8 cellular contexts compared by ENCODE assay signal in genomic region chr5:138035605-138036537, GRCh38. TPM values are rescaled to one million over a fixed set of nuclear protein-coding genes. Genes with fewer than 3 reads are reported as not detected.
DNase-seq lines count a peak whose midpoint lies in the region; ATAC-seq, FAIRE-seq and TF ChIP-seq lines count a peak whose summit lies in the region.

No MANE protein-coding gene starts in this region.

- TF ChIP-seq POLR2A in uterus (IDR thresholded peaks at IDR 0.05), result no peak

- H3K27ac ChIP-seq in pancreas (no peak overlapping the region), uterus (peak overlapping the region; percentile 70 to 71)

- H3K4me3 ChIP-seq in pancreas, result no peak overlapping the region
- H3K4me3 ChIP-seq in uterus, result no peak overlapping the region

- H3K4me1 ChIP-seq in pancreas (peaks cover 8 to 9% (median 9%) of the 10 kb centered on the region in 3 donors), uterus (peaks cover 4 to 5% of the 10 kb centered on the region in 2 donors)

- no peaks in the 10 kb centered on the region for H3K9me3 Mint-ChIP-seq in activated naive CD4-positive, alpha-beta T cell treated with anti-CD3 and anti-CD28 coated beads, Interleukin-2, amount 10 ng/mL, durations not matched to agents 7 days and 5 days

- H3K27me3 ChIP-seq in pancreas (no peaks in the 10 kb centered on the region), uterus (no peaks in the 10 kb centered on the region)

- in situ Hi-C loops in SK-MEL-5 (cut with HindIII; ENCODE audit: low pct_unique_long_range_greater_than_20kb, low sequenced_read_pairs), result no loop called here

- WGBS in pancreas, 2 donors, result 31 to 35% methylated on average over 11 of the region's 11 CpGs

- ATAC-seq in pancreas, result peak; percentile 42 to 67 (median 62)

- CTCF ChIA-PET in activated naive CD4-positive, alpha-beta T cell treated with anti-CD3 and anti-CD28 coated beads, Interleukin-2, amount 10 ng/mL, durations not matched to agents 7 days and 5 days (lab: Charles Lee), result interaction anchor here (0.5 to 7.2 kb wide), 31 partner anchors 9 to 1985 kb away, joined by 3 to 193 read pairs (median 4); partner anchors contain the start of genes BRD8 and KIF20A

- H3K27me3 Mint-ChIP-seq in activated naive CD4-positive, alpha-beta T cell treated with anti-CD3 and anti-CD28 coated beads, Interleukin-2, amount 10 ng/mL, durations not matched to agents 7 days and 5 days, result peaks cover 5% of the 10 kb centered on the region

- peaks cover 9% of the 10 kb centered on the region for H3K36me3 Mint-ChIP-seq in activated naive CD4-positive, alpha-beta T cell treated with anti-CD3 and anti-CD28 coated beads, Interleukin-2, amount 10 ng/mL, durations not matched to agents 7 days and 5 days

- FAIRE-seq in pancreas (lab: Jason Lieb, UNC), result peak; percentile 64

- no peak overlapping the region for H3K27ac Mint-ChIP-seq in activated naive CD4-positive, alpha-beta T cell treated with anti-CD3 and anti-CD28 coated beads, Interleukin-2, amount 10 ng/mL, durations not matched to agents 7 days and 5 days

- H3K9me3 ChIP-seq in pancreas (no peaks in the 10 kb centered on the region), uterus (no peaks in the 10 kb centered on the region)

- TF ChIP-seq CTCF in pancreas (IDR thresholded peaks at IDR 0.05), result peak; percentile 35 to 68 (median 62)
- peak; percentile 78 to 91 (median 86) for TF ChIP-seq CTCF in uterus (IDR thresholded peaks at IDR 0.05)

- H3K36me3 ChIP-seq in pancreas (no peaks in the 10 kb centered on the region), uterus (no peaks in the 10 kb centered on the region)

- intact Hi-C loops in pancreas (cut with DNase I), result no loop called here
- intact Hi-C loops in uterus (cut with DNase I; ENCODE audit: low total_unique reads), result no loop called here

- peak; percentile 45 for DNase-seq in DMS153 treated with DMSO at 0.1 percent for 48 hours (lab: John Stamatoyannopoulos, UW; ENCODE audit: unreplicated experiment)
- DNase-seq in H4 (ENCODE audit: low spot score), result peak; percentile 95
- DNase-seq in MV-4-11 (lab: John Stamatoyannopoulos, UW), result peak; percentile 92
- DNase-seq in SK-MEL-5 (ENCODE audit: low read depth, low spot score), result peak; percentile 94
- peak; percentile 76 for DNase-seq in activated naive CD4-positive, alpha-beta T cell treated with anti-CD3 and anti-CD28 coated beads, Interleukin-2, amount 10 ng/mL, durations not matched to agents 7 days and 5 days
- DNase-seq in germinal center (ENCODE audit: low spot score), result peak; percentile 51
- peak in 4 of 6 donors; percentile 42 to 71 (median 62) for DNase-seq in pancreas
- peak; percentile 38 to 60 for DNase-seq in uterus

- H3K4me3 Mint-ChIP-seq in activated naive CD4-positive, alpha-beta T cell treated with anti-CD3 and anti-CD28 coated beads, Interleukin-2, amount 10 ng/mL, durations not matched to agents 7 days and 5 days, result no peak overlapping the region

- H3K4me1 Mint-ChIP-seq in activated naive CD4-positive, alpha-beta T cell treated with anti-CD3 and anti-CD28 coated beads, Interleukin-2, amount 10 ng/mL, durations not matched to agents 7 days and 5 days, result peaks cover 27% of the 10 kb centered on the region

RNA-seq across cellular contexts. Expression of gene FAM13B, which starts 3.0 kb away (rescaled TPM):
- 7.7 and 11.3 TPM in 2 replicates for total RNA-seq in H4 (2014; rRNA removed; shearing (Covaris generic))
- total RNA-seq in SK-MEL-5 (2014; rRNA removed; shearing (Covaris generic)), result 22.7 and 27.3 TPM in 2 replicates
- 18.7 and 33.0 TPM in 2 replicates for polyA plus RNA-seq in SK-MEL-5 (2015; cell fraction: cytosol; rRNA removed)
- 63.9 and 68.0 TPM in 2 replicates for polyA plus RNA-seq in SK-MEL-5 (2015; cell fraction: nucleus; rRNA removed)
- total RNA-seq in pancreas, result 10 to 100 TPM in 5 of 6 donors, 1 to 10 TPM in 1; 9.6 to 17.8 (median 12.2) TPM
- 1 to 10 TPM; 5.6 to 9.3 TPM for polyA plus RNA-seq in pancreas
- total RNA-seq in uterus, result 100 to 1,000 TPM in 1 of 4 donors, 10 to 100 TPM in 3; 40.6 to 104 (median 58.1) TPM

RNA-seq across cellular contexts. Expression of gene WNT8A, which starts 48.0 kb away (rescaled TPM):
- total RNA-seq in H4 (2014; rRNA removed; shearing (Covaris generic)), result not detected in 2 replicates
- total RNA-seq in SK-MEL-5 (2014; rRNA removed; shearing (Covaris generic)), result not detected in 2 replicates
- polyA plus RNA-seq in SK-MEL-5 (2015; cell fraction: cytosol; rRNA removed), result not detected in 2 replicates
- not detected in 2 replicates for polyA plus RNA-seq in SK-MEL-5 (2015; cell fraction: nucleus; rRNA removed)
- not detected for total RNA-seq in pancreas
- not detected for polyA plus RNA-seq in pancreas
- not detected for total RNA-seq in uterus

Comparison
In these comparisons a context has a peak if more than half of its experiments do, and no peak if none do; other contexts are left out.
1. DNase-seq: peak in every context shown above with its lines; median percentile 95 in H4; 94 in SK-MEL-5; 92 in MV-4-11; 76 in activated naive CD4-positive, alpha-beta T cell treated with anti-CD3 and anti-CD28 coated beads, Interleukin-2, amount 10 ng/mL, durations not matched to agents 7 days and 5 days; 62 in pancreas; 51 in germinal center; 49 in uterus; 45 in DMS153 treated with DMSO at 0.1 percent for 48 hours.
2. H3K27ac ChIP-seq: peak in uterus (2 of 2); none in pancreas (0 of 4).